In genomic region chr16:62038646-62039045, GRCh38 we compare ENCODE assay signal across 20 cellular contexts. TPM values are rescaled to one million over a fixed set of nuclear protein-coding genes. Genes with fewer than 3 reads are reported as not detected.
"Had no signal": no experiment of that assay in that cellular context is flagged by ENCODE, and none has a peak within 500 bp of the region (broad histone marks: within the 10 kb centered on the region; RNA-seq: fewer than 3 reads in every experiment).

No MANE protein-coding gene starts in this region.

- H3K9me3 Mint-ChIP-seq: T-helper 1 cell treated with Interleukin-12 subunit alpha and Interleukin-12 subunit beta and Interleukin-4 antibody, amounts not matched to agents 30 μg/mL and 1 μg/mL, for 36 hours had no signal

- H3K4me1 Mint-ChIP-seq: activated naive CD4-positive, alpha-beta T cell treated with anti-CD3 and anti-CD28 coated beads, Interleukin-2, amount 50 U/mL, for 24 hours had no signal

- H3K4me3 Mint-ChIP-seq: activated CD8-positive, alpha-beta T cell treated with anti-CD3 and anti-CD28 coated beads, Interleukin-2, amount 10 ng/mL, durations not matched to agents 7 days and 5 days; activated naive CD4-positive, alpha-beta T cell treated with anti-CD3 and anti-CD28 coated beads, Interleukin-2, amount 50 U/mL, for 24 hours; T-helper 1 cell treated with Interleukin-12 subunit alpha and Interleukin-12 subunit beta and Interleukin-4 antibody, amounts not matched to agents 30 μg/mL and 1 μg/mL, for 36 hours had no signal

- H3K27ac Mint-ChIP-seq: activated CD8-positive, alpha-beta T cell treated with anti-CD3 and anti-CD28 coated beads, Interleukin-2, amount 10 ng/mL, durations not matched to agents 7 days and 5 days; activated naive CD4-positive, alpha-beta T cell treated with anti-CD3 and anti-CD28 coated beads, Interleukin-2, amount 50 U/mL, for 24 hours; T-helper 1 cell treated with Interleukin-12 subunit alpha and Interleukin-12 subunit beta and Interleukin-4 antibody, amounts not matched to agents 30 μg/mL and 1 μg/mL, for 36 hours had no signal

- DNase-seq: activated CD4-positive, alpha-beta T cell treated with anti-CD3 and anti-CD28 coated beads for 4 hours; activated CD4-positive, alpha-beta T cell treated with anti-CD3 and anti-CD28 coated beads, Interleukin-2, amount 50 U/mL, for 4 hours; activated CD8-positive, alpha-beta memory T cell treated with anti-CD3 and anti-CD28 coated beads, Interleukin-2, amount 50 U/mL, for 48 hours; activated CD8-positive, alpha-beta T cell treated with anti-CD3 and anti-CD28 coated beads, Interleukin-2, amount 10 ng/mL, durations not matched to agents 7 days and 5 days; activated effector memory CD4-positive, alpha-beta T cell treated with Interleukin-2 at 50 U/mL for 16 hours; activated naive CD4-positive, alpha-beta T cell; activated T-cell treated with anti-CD3 and anti-CD28 coated beads, Interleukin-2, amount 50 U/mL, for 1 hour; aorta; IMR-90; Kasumi-1; KBM-7; NCI-H1048; NCI-H1930; NCI-H2171 treated with DMSO at 0.1 percent for 48 hours; NCI-H510A treated with DMSO at 0.1 percent for 48 hours; SHP77 treated with DMSO at 0.1 percent for 48 hours had no signal

- ATAC-seq: activated CD4-positive, CD25-positive, alpha-beta regulatory T cell treated with anti-CD3 and anti-CD28 coated beads, Interleukin-2, amount 50 U/mL, for 24 hours; activated CD8-positive, alpha-beta T cell treated with anti-CD3 and anti-CD28 coated beads, Interleukin-2, amount 10 ng/mL, durations not matched to agents 7 days and 5 days; PC-3 had no signal

RNA-seq across cellular contexts. Expression of gene CDH8, which starts 2.4 kb away (rescaled TPM):
- total RNA-seq: activated CD8-positive, alpha-beta T cell treated with anti-CD3 and anti-CD28 coated beads, Interleukin-2, amount 10 ng/mL, durations not matched to agents 7 days and 5 days; IMR-90 had no signal
- polyA plus RNA-seq: IMR-90 had no signal
